9 cellular contexts compared by ENCODE assay signal in the genomic region with DNA sequence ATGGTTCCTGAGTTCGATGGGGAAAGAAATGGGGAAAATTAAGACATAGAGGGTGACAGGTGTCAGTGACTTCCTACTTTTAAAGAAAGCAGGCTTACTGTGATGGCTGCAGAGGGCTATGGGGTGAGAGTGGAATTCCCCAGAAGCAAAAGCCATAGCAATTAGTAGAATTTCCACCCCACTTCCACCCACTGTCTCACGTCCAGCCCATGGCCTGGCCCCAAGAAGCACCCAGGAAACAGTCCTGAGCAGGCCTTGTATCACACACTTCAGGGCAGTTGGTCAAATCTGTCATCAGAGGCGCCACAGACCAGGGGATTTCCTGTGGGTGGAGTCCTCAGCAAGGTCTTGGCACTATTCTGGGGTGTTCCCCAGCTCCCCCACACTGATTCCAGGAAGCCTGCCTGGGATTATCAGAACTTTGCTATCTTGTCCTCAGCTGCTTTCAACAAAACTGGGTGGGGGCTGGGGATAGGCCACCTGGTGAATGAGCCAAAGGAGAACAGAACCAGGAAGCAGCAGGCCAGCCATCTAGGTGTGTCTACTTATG.
A peak's percentile ranks its signal among the peaks of the same experiment; 100 is the strongest.
DNase-seq lines count a peak whose midpoint lies in the region; ATAC-seq, FAIRE-seq and TF ChIP-seq lines count a peak whose summit lies in the region.
"Had no signal": no experiment of that assay in that cellular context is flagged by ENCODE, and none has a peak within 500 bp of the region (broad histone marks: within the 10 kb centered on the region; RNA-seq: fewer than 3 reads in every experiment).

No MANE protein-coding gene starts in this region.

- H3K4me2 ChIP-seq in mesenchymal stem cell (ENCODE audit: low read length, poor library complexity, severe bottlenecking): no peak overlapping the region
- H3K4me2 ChIP-seq: A549 had no signal

- H3K9ac ChIP-seq in mesenchymal stem cell (ENCODE audit: low read length): no peak overlapping the region

- POLR2A ChIA-PET in activated CD4-positive, alpha-beta memory T cell treated with anti-CD3 and anti-CD28 coated beads, Interleukin-2, amount 10 ng/mL, durations not matched to agents 7 days and 5 days (lab: Charles Lee): interaction anchor here (0.8 to 7.4 kb wide), 12 partner anchors 7 to 385 kb away, joined by 3 to 80 read pairs (median 16); partner anchors contain the start of gene CCND2

- H3K36me3 ChIP-seq in mesenchymal stem cell (ENCODE audit: control insufficient read depth in 1 of 2, insufficient read depth in 2 of 2, low read depth in 1 of 2, low read length in 2 of 2): no peaks in the 10 kb centered on the region

- no peaks in the 10 kb centered on the region for H3K9me3 ChIP-seq in mesenchymal stem cell (ENCODE audit: control insufficient read depth, low read length)
- H3K9me3 ChIP-seq: A549 had no signal

- H3K79me1 ChIP-seq in mesenchymal stem cell (replicated peaks; ENCODE audit: low read length, poor library complexity, severe bottlenecking): no peaks in the 10 kb centered on the region

- no peak overlapping the region for H4K91ac ChIP-seq in mesenchymal stem cell (ENCODE audit: low read length)

- no peak overlapping the region for H3K14ac ChIP-seq in mesenchymal stem cell (ENCODE audit: low read length in 2 of 2)

- peak overlapping the region; percentile 53 for H3K4me3 Mint-ChIP-seq in activated CD4-positive, alpha-beta memory T cell treated with anti-CD3 and anti-CD28 coated beads, Interleukin-2, amount 10 ng/mL, durations not matched to agents 7 days and 5 days
- no peak overlapping the region for H3K4me3 Mint-ChIP-seq in osteocyte (ENCODE audit: unreplicated experiment)

- WGBS in mesenchymal stem cell: 83% methylated on average over 3 of the region's 3 CpGs

- no peak for TF ChIP-seq CTCF in osteocyte (IDR thresholded peaks at IDR 0.05)

- H2AFZ ChIP-seq in mesenchymal stem cell (ENCODE audit: low read depth, low read length): no peak overlapping the region

- H2BK120ac ChIP-seq in mesenchymal stem cell (ENCODE audit: low read depth, low read length): no peak overlapping the region

- no peak overlapping the region for H3K23ac ChIP-seq in mesenchymal stem cell (ENCODE audit: low read length in 2 of 2)

- peak; percentile 28 to 55 for DNase-seq in activated CD4-positive, alpha-beta T cell treated with anti-CD3 and anti-CD28 coated beads for 24 hours (ENCODE audit: low read depth in 2 of 2)
- no peak for DNase-seq in activated CD4-positive, alpha-beta T cell treated with anti-CD3 and anti-CD28 coated beads, Interleukin-2, amount 50 U/mL, for 1 hour
- peak; percentile 87 for DNase-seq in activated CD4-positive, alpha-beta memory T cell treated with anti-CD3 and anti-CD28 coated beads, Interleukin-2, amount 10 ng/mL, durations not matched to agents 7 days and 5 days
- DNase-seq in osteocyte (ENCODE audit: extremely low spot score, unreplicated experiment) (peak; percentile 36), mesenchymal stem cell (no peak), NOMO-1 treated with dmso at 0.1 percent for 144 hours (lab: John Stamatoyannopoulos, UW; ENCODE audit: unreplicated experiment) (no peak), HTR-8/SVneo (ENCODE audit: insufficient read length, low spot score) (no peak)

- peaks cover 4% of the 10 kb centered on the region for H3K9me3 Mint-ChIP-seq in activated CD4-positive, alpha-beta memory T cell treated with anti-CD3 and anti-CD28 coated beads, Interleukin-2, amount 10 ng/mL, durations not matched to agents 7 days and 5 days
- no peaks in the 10 kb centered on the region for H3K9me3 Mint-ChIP-seq in osteocyte (ENCODE audit: unreplicated experiment)

- H2AK5ac ChIP-seq in mesenchymal stem cell (ENCODE audit: low read length, severe bottlenecking): no peak overlapping the region

- H3K36me3 Mint-ChIP-seq in activated CD4-positive, alpha-beta memory T cell treated with anti-CD3 and anti-CD28 coated beads, Interleukin-2, amount 10 ng/mL, durations not matched to agents 7 days and 5 days (ENCODE audit: low read depth): peaks cover 30% of the 10 kb centered on the region
- H3K36me3 Mint-ChIP-seq in osteocyte (ENCODE audit: unreplicated experiment): no peaks in the 10 kb centered on the region

- peak; percentile 81 for ATAC-seq in HG03175 (IDR thresholded peaks at IDR 0.05; ENCODE audit: unreplicated experiment)
- ATAC-seq: A549 had no signal

- no peaks in the 10 kb centered on the region for H3K27me3 Mint-ChIP-seq in activated CD4-positive, alpha-beta memory T cell treated with anti-CD3 and anti-CD28 coated beads, Interleukin-2, amount 10 ng/mL, durations not matched to agents 7 days and 5 days
- no peaks in the 10 kb centered on the region for H3K27me3 Mint-ChIP-seq in osteocyte (ENCODE audit: unreplicated experiment)

- peak overlapping the region; percentile 93 for H3K27ac Mint-ChIP-seq in activated CD4-positive, alpha-beta memory T cell treated with anti-CD3 and anti-CD28 coated beads, Interleukin-2, amount 10 ng/mL, durations not matched to agents 7 days and 5 days
- H3K27ac Mint-ChIP-seq in osteocyte (ENCODE audit: unreplicated experiment): no peak overlapping the region

- H3K27ac ChIP-seq in mesenchymal stem cell (ENCODE audit: low read length, poor library complexity, severe bottlenecking): no peak overlapping the region
- H3K27ac ChIP-seq: A549 had no signal

- H3K4me3 ChIP-seq in mesenchymal stem cell (ENCODE audit: insufficient read depth in 1 of 2, low read depth in 1 of 2, low read length in 2 of 2): no peak overlapping the region
- H3K4me3 ChIP-seq: A549 had no signal

- no peak overlapping the region for H3K18ac ChIP-seq in mesenchymal stem cell (ENCODE audit: low read depth in 1 of 2, low read length in 2 of 2)

- no peak overlapping the region for H2BK12ac ChIP-seq in mesenchymal stem cell (ENCODE audit: low read length in 2 of 2)

- H2BK15ac ChIP-seq in mesenchymal stem cell (ENCODE audit: low read depth, poor library complexity, severe bottlenecking): no peak overlapping the region

- H4K8ac ChIP-seq in mesenchymal stem cell (ENCODE audit: low read length): no peak overlapping the region

- H3K4me1 ChIP-seq in mesenchymal stem cell (ENCODE audit: control insufficient read depth, insufficient read depth, low read depth, low read length): peaks cover 2% of the 10 kb centered on the region
- H3K4me1 ChIP-seq: A549 had no signal

- no peak overlapping the region for H3K4ac ChIP-seq in mesenchymal stem cell (ENCODE audit: low read depth in 1 of 2, low read length in 2 of 2)

- CTCF ChIA-PET in activated CD4-positive, alpha-beta memory T cell treated with anti-CD3 and anti-CD28 coated beads, Interleukin-2, amount 10 ng/mL, durations not matched to agents 7 days and 5 days (lab: Charles Lee): interaction anchor here (0.9 to 5.0 kb wide), 6 partner anchors 10 to 124 kb away, joined by 5 to 43 read pairs (median 10); no protein-coding TSS in a partner anchor

- no peak overlapping the region for H2BK5ac ChIP-seq in mesenchymal stem cell (ENCODE audit: low read depth, low read length, poor library complexity, severe bottlenecking)

- FAIRE-seq in HTR-8/SVneo (lab: Jason Lieb, UNC): no peak
- FAIRE-seq: A549 had no signal

- peaks cover 0 to 6% of the 10 kb centered on the region in 2 experiments for H3K27me3 ChIP-seq in mesenchymal stem cell (ENCODE audit: control insufficient read depth in 1 of 2, insufficient read depth in 1 of 2, low read length in 2 of 2)

- H3K4me1 Mint-ChIP-seq in activated CD4-positive, alpha-beta memory T cell treated with anti-CD3 and anti-CD28 coated beads, Interleukin-2, amount 10 ng/mL, durations not matched to agents 7 days and 5 days: peaks cover 87% of the 10 kb centered on the region
- no peaks in the 10 kb centered on the region for H3K4me1 Mint-ChIP-seq in osteocyte (ENCODE audit: unreplicated experiment)

Comparison
In these comparisons a context has a peak if more than half of its experiments do, and no peak if none do; other contexts are left out.
1. DNase-seq: peak in activated CD4-positive, alpha-beta T cell treated with anti-CD3 and anti-CD28 coated beads for 24 hours (2 of 2), activated CD4-positive, alpha-beta memory T cell treated with anti-CD3 and anti-CD28 coated beads, Interleukin-2, amount 10 ng/mL, durations not matched to agents 7 days and 5 days (single experiment) and osteocyte (single experiment); none in activated CD4-positive, alpha-beta T cell treated with anti-CD3 and anti-CD28 coated beads, Interleukin-2, amount 50 U/mL, for 1 hour (single experiment), mesenchymal stem cell (single experiment), NOMO-1 treated with dmso at 0.1 percent for 144 hours (single experiment) and HTR-8/SVneo (single experiment).